In the genomic region with DNA sequence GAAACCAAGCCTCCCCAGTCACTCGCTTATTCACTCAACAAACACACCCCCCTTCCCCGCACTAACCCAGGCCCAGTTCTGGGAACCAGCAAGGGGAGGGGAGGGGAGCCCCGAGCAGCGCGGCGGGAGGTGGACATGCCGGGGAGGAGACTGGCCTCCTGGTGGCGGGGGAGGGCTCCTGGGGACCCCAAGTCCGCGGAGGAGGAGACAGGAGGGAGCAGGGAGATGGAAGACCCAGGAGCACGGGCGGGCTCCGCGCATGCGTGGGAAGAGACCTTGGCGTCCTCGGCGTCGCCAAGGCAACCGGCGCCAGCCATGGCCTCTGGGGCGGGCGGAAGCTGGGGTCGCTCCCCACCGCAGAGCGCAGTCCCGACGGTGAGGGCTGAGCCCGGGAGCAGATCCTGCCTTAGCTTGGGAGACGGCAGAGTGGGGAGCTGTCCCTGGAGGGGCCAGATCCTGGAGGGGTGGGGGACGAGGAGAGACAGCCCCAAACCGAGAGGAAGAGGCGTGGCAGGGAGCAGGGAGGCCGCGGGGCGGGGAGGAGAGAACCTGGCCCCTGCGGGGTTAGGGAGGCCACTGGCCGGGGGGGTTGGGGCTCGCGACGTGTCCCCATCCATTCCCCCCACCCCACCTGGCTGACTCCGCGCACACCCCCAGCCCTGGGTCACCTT, we compare ENCODE assay signal across 1 cellular context.
TF ChIP-seq lines count a peak whose summit lies in the region.

A gene (plus strand): TSS at position 302 of the 671 bp plus-strand sequence. CDS start 14 bp downstream, at position 316.

TF ChIP-seq in liver, 16 proteins besides CTCF, POLR2A, EP300 and RAD21 (continued from another document):
- TF ChIP-seq, protein P1, sequence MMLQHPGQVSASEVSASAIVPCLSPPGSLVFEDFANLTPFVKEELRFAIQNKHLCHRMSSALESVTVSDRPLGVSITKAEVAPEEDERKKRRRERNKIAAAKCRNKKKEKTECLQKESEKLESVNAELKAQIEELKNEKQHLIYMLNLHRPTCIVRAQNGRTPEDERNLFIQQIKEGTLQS (IDR thresholded peaks at IDR 0.05): no peak
- TF ChIP-seq, protein P2, sequence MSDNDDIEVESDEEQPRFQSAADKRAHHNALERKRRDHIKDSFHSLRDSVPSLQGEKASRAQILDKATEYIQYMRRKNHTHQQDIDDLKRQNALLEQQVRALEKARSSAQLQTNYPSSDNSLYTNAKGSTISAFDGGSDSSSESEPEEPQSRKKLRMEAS (IDR thresholded peaks at IDR 0.05): no peak
